In the genomic region with DNA sequence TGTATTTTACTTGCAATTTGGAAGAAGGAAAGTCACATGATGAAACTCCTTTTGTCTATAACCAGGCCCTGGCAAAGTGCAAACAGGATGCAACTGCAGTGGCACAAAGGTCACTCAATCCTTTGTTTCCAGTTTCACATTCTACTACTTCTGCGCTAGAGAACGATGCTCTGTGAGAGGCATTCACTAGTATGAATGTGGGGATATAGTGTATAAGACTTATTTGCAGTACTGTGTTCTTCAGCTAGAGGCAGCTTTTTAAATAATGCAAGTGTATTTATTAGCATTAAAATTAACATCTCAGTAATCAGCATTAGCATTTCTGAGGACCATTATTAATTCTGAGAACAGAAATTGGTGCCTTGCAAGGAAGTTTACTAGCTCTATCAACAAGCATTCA, we compare ENCODE assay signal across 10 cellular contexts.
DNase-seq lines count a peak whose midpoint lies in the region; ATAC-seq and TF ChIP-seq lines count a peak whose summit lies in the region.
"Had no signal": no experiment of that assay in that cellular context is flagged by ENCODE, and none has a peak within 500 bp of the region (broad histone marks: within the 10 kb centered on the region; RNA-seq: fewer than 3 reads in every experiment).

No MANE protein-coding gene starts in this region.

- intact Hi-C loops in CD8-positive, alpha-beta T cell (cut with DNase I, micrococcal nuclease): no loop called here
- intact Hi-C loops in naive thymus-derived CD4-positive, alpha-beta T cell (cut with micrococcal nuclease): no loop called here

- ATAC-seq in CD8-positive, alpha-beta T cell: no peak
- ATAC-seq in naive thymus-derived CD4-positive, alpha-beta T cell: no peak
- ATAC-seq in HG02759 (IDR thresholded peaks at IDR 0.05; ENCODE audit: unreplicated experiment) (no peak), GM21515 (IDR thresholded peaks at IDR 0.05; ENCODE audit: unreplicated experiment) (no peak)
- no peak for ATAC-seq in activated T-helper 17 cell treated with anti-CD3 and anti-CD28 coated beads, Interleukin-2, amount 50 U/mL, for 72 hours (replicated peaks)

- H3K4me3 ChIP-seq in CD8-positive, alpha-beta T cell (ENCODE audit: low read depth, low read length): no peak overlapping the region
- no peak overlapping the region for H3K4me3 ChIP-seq in naive thymus-derived CD4-positive, alpha-beta T cell (ENCODE audit: low read length)

- no peaks in the 10 kb centered on the region for H3K9me3 ChIP-seq in CD8-positive, alpha-beta T cell (ENCODE audit: low read length)
- H3K9me3 ChIP-seq in naive thymus-derived CD4-positive, alpha-beta T cell (ENCODE audit: control insufficient read depth in 2 of 3, low read length in 3 of 3): no peaks in the 10 kb centered on the region

- no peaks in the 10 kb centered on the region for H3K27me3 Mint-ChIP-seq in CD8-positive, alpha-beta T cell (ENCODE audit: low read depth)
- no peaks in the 10 kb centered on the region for H3K27me3 Mint-ChIP-seq in naive thymus-derived CD4-positive, alpha-beta T cell
- H3K27me3 Mint-ChIP-seq in activated T-helper 17 cell treated with anti-CD3 and anti-CD28 coated beads, Interleukin-2, amount 50 U/mL, for 72 hours: no peaks in the 10 kb centered on the region

- no peaks in the 10 kb centered on the region for H3K4me1 ChIP-seq in CD8-positive, alpha-beta T cell (ENCODE audit: insufficient read depth, low read length)
- H3K4me1 ChIP-seq in naive thymus-derived CD4-positive, alpha-beta T cell (ENCODE audit: control insufficient read depth in 2 of 2, insufficient read depth in 2 of 2, low read length in 2 of 2): no peaks in the 10 kb centered on the region

- peaks cover 16% of the 10 kb centered on the region for H3K36me3 Mint-ChIP-seq in CD8-positive, alpha-beta T cell
- H3K36me3 Mint-ChIP-seq in naive thymus-derived CD4-positive, alpha-beta T cell: peaks cover 0 to 8% (median 0%) of the 10 kb centered on the region in 5 donors
- peaks cover 28% of the 10 kb centered on the region for H3K36me3 Mint-ChIP-seq in activated T-helper 17 cell treated with anti-CD3 and anti-CD28 coated beads, Interleukin-2, amount 50 U/mL, for 72 hours (ENCODE audit: low read depth)

- no peaks in the 10 kb centered on the region for H3K4me1 Mint-ChIP-seq in CD8-positive, alpha-beta T cell (ENCODE audit: low read depth)
- peaks cover 0 to 5% (median 0%) of the 10 kb centered on the region in 7 donors for H3K4me1 Mint-ChIP-seq in naive thymus-derived CD4-positive, alpha-beta T cell
- no peaks in the 10 kb centered on the region for H3K4me1 Mint-ChIP-seq in activated T-helper 17 cell treated with anti-CD3 and anti-CD28 coated beads, Interleukin-2, amount 50 U/mL, for 72 hours

- no peaks in the 10 kb centered on the region for H3K36me3 ChIP-seq in CD8-positive, alpha-beta T cell (ENCODE audit: insufficient read depth, low read length)
- no peaks in the 10 kb centered on the region for H3K36me3 ChIP-seq in naive thymus-derived CD4-positive, alpha-beta T cell (ENCODE audit: control insufficient read depth in 2 of 3, insufficient read depth in 3 of 3, low read length in 3 of 3)

- H3K4me3 Mint-ChIP-seq in CD8-positive, alpha-beta T cell: no peak overlapping the region
- no peak overlapping the region for H3K4me3 Mint-ChIP-seq in naive thymus-derived CD4-positive, alpha-beta T cell
- H3K4me3 Mint-ChIP-seq in activated T-helper 17 cell treated with anti-CD3 and anti-CD28 coated beads, Interleukin-2, amount 50 U/mL, for 72 hours: no peak overlapping the region

- H3K27ac Mint-ChIP-seq in CD8-positive, alpha-beta T cell: peak overlapping the region; percentile 19
- peak overlapping the region in 5 of 9 donors; percentile 11 to 78 (median 54) for H3K27ac Mint-ChIP-seq in naive thymus-derived CD4-positive, alpha-beta T cell
- H3K27ac Mint-ChIP-seq in activated T-helper 17 cell treated with anti-CD3 and anti-CD28 coated beads, Interleukin-2, amount 50 U/mL, for 72 hours: no peak overlapping the region

- CTCF ChIA-PET in CD8-positive, alpha-beta T cell (lab: Charles Lee): interaction anchor here (0.9 kb wide), 1 partner anchor 12 kb away, joined by 3 read pairs; no protein-coding TSS in a partner anchor
- CTCF ChIA-PET in naive thymus-derived CD4-positive, alpha-beta T cell (lab: Charles Lee): no interaction called here

- H3K9me3 Mint-ChIP-seq in CD8-positive, alpha-beta T cell: no peaks in the 10 kb centered on the region
- H3K9me3 Mint-ChIP-seq in naive thymus-derived CD4-positive, alpha-beta T cell: no peaks in the 10 kb centered on the region
- H3K9me3 Mint-ChIP-seq in activated T-helper 17 cell treated with anti-CD3 and anti-CD28 coated beads, Interleukin-2, amount 50 U/mL, for 72 hours: no peaks in the 10 kb centered on the region

- no peak for DNase-seq in CD8-positive, alpha-beta T cell
- DNase-seq in dermis blood vessel endothelial cell (peak; percentile 33), midbrain (lab: John Stamatoyannopoulos, UW) (no peak)
- no peak for DNase-seq in naive thymus-derived CD4-positive, alpha-beta T cell
- DNase-seq: activated CD4-positive, alpha-beta T cell treated with anti-CD3 and anti-CD28 coated beads for 1 hour; effector CD4-positive, alpha-beta T cell had no signal

- H3K27me3 ChIP-seq in CD8-positive, alpha-beta T cell (ENCODE audit: insufficient read depth, low read length): no peaks in the 10 kb centered on the region
- H3K27me3 ChIP-seq in naive thymus-derived CD4-positive, alpha-beta T cell (ENCODE audit: control insufficient read depth in 2 of 2, insufficient read depth in 2 of 2, low read length in 2 of 2): no peaks in the 10 kb centered on the region

- H3K27ac ChIP-seq in CD8-positive, alpha-beta T cell (ENCODE audit: low read depth, low read length): no peak overlapping the region
- peak overlapping the region; percentile 31 for H3K27ac ChIP-seq in naive thymus-derived CD4-positive, alpha-beta T cell (ENCODE audit: low read depth, low read length)

- no peak for TF ChIP-seq CTCF in CD8-positive, alpha-beta T cell (IDR thresholded peaks at IDR 0.05)
- TF ChIP-seq CTCF in LNCAP (IDR thresholded peaks at IDR 0.05): 0 out of 2 replicates have a peak, but pooled peaks have one; percentile 24

- POLR2A ChIA-PET in CD8-positive, alpha-beta T cell (lab: Charles Lee): no interaction called here
- POLR2A ChIA-PET in naive thymus-derived CD4-positive, alpha-beta T cell (lab: Charles Lee): no interaction called here
